In the genomic region with DNA sequence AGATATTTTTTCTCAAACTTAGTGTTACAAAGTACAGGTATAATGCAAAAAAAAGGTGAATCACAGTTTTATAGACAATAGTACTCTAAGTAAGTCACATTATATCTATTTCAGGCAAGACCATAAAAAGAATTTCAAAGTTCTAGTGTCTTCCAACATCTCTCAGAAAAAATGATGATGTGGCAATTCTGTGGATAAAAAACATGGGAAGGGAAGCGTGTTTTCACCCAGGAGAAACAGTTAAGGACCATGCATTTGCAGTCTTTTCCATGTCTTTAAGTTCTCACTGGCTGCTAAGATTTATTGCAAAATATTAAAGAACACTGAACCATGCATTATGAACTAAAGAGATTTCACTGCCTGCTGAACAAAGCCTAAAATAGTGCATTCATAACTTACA, we compare ENCODE assay signal across 1 cellular context.
TF ChIP-seq lines count a peak whose summit lies in the region.

No MANE protein-coding gene starts in this region.

TF ChIP-seq in K562, 482 proteins besides CTCF, POLR2A, EP300 and RAD21 (continued from another document):
- TF ChIP-seq, protein P1, sequence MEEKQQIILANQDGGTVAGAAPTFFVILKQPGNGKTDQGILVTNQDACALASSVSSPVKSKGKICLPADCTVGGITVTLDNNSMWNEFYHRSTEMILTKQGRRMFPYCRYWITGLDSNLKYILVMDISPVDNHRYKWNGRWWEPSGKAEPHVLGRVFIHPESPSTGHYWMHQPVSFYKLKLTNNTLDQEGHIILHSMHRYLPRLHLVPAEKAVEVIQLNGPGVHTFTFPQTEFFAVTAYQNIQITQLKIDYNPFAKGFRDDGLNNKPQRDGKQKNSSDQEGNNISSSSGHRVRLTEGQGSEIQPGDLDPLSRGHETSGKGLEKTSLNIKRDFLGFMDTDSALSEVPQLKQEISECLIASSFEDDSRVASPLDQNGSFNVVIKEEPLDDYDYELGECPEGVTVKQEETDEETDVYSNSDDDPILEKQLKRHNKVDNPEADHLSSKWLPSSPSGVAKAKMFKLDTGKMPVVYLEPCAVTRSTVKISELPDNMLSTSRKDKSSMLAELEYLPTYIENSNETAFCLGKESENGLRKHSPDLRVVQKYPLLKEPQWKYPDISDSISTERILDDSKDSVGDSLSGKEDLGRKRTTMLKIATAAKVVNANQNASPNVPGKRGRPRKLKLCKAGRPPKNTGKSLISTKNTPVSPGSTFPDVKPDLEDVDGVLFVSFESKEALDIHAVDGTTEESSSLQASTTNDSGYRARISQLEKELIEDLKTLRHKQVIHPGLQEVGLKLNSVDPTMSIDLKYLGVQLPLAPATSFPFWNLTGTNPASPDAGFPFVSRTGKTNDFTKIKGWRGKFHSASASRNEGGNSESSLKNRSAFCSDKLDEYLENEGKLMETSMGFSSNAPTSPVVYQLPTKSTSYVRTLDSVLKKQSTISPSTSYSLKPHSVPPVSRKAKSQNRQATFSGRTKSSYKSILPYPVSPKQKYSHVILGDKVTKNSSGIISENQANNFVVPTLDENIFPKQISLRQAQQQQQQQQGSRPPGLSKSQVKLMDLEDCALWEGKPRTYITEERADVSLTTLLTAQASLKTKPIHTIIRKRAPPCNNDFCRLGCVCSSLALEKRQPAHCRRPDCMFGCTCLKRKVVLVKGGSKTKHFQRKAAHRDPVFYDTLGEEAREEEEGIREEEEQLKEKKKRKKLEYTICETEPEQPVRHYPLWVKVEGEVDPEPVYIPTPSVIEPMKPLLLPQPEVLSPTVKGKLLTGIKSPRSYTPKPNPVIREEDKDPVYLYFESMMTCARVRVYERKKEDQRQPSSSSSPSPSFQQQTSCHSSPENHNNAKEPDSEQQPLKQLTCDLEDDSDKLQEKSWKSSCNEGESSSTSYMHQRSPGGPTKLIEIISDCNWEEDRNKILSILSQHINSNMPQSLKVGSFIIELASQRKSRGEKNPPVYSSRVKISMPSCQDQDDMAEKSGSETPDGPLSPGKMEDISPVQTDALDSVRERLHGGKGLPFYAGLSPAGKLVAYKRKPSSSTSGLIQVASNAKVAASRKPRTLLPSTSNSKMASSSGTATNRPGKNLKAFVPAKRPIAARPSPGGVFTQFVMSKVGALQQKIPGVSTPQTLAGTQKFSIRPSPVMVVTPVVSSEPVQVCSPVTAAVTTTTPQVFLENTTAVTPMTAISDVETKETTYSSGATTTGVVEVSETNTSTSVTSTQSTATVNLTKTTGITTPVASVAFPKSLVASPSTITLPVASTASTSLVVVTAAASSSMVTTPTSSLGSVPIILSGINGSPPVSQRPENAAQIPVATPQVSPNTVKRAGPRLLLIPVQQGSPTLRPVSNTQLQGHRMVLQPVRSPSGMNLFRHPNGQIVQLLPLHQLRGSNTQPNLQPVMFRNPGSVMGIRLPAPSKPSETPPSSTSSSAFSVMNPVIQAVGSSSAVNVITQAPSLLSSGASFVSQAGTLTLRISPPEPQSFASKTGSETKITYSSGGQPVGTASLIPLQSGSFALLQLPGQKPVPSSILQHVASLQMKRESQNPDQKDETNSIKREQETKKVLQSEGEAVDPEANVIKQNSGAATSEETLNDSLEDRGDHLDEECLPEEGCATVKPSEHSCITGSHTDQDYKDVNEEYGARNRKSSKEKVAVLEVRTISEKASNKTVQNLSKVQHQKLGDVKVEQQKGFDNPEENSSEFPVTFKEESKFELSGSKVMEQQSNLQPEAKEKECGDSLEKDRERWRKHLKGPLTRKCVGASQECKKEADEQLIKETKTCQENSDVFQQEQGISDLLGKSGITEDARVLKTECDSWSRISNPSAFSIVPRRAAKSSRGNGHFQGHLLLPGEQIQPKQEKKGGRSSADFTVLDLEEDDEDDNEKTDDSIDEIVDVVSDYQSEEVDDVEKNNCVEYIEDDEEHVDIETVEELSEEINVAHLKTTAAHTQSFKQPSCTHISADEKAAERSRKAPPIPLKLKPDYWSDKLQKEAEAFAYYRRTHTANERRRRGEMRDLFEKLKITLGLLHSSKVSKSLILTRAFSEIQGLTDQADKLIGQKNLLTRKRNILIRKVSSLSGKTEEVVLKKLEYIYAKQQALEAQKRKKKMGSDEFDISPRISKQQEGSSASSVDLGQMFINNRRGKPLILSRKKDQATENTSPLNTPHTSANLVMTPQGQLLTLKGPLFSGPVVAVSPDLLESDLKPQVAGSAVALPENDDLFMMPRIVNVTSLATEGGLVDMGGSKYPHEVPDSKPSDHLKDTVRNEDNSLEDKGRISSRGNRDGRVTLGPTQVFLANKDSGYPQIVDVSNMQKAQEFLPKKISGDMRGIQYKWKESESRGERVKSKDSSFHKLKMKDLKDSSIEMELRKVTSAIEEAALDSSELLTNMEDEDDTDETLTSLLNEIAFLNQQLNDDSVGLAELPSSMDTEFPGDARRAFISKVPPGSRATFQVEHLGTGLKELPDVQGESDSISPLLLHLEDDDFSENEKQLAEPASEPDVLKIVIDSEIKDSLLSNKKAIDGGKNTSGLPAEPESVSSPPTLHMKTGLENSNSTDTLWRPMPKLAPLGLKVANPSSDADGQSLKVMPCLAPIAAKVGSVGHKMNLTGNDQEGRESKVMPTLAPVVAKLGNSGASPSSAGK (IDR thresholded peaks at IDR 0.05): no peak
- no peak for TF ChIP-seq L3MBTL2 (IDR thresholded peaks at IDR 0.05)
